In genomic region chr1:222653178-222653827, GRCh38 we compare ENCODE assay signal across 11 cellular contexts.
DNase-seq lines count a peak whose midpoint lies in the region; ATAC-seq and FAIRE-seq lines count a peak whose summit lies in the region.
"Had no signal": no experiment of that assay in that cellular context is flagged by ENCODE, and none has a peak within 500 bp of the region (broad histone marks: within the 10 kb centered on the region; RNA-seq: fewer than 3 reads in every experiment).

No MANE protein-coding gene starts in this region.

- peak overlapping the region; percentile 74 for H3K4me3 Mint-ChIP-seq in activated naive CD8-positive, alpha-beta T cell

- no peaks in the 10 kb centered on the region for H3K27me3 ChIP-seq in HAP-1 (ENCODE audit: low read depth)
- H3K27me3 ChIP-seq: gastroesophageal sphincter had no signal

- peaks cover 20% of the 10 kb centered on the region for H3K36me3 Mint-ChIP-seq in activated naive CD8-positive, alpha-beta T cell

- no peak overlapping the region for H3K4me3 ChIP-seq in HAP-1
- H3K4me3 ChIP-seq: gastroesophageal sphincter had no signal

- peak overlapping the region; percentile 86 for H3K27ac Mint-ChIP-seq in activated naive CD8-positive, alpha-beta T cell
- H3K27ac Mint-ChIP-seq: progenitor cell of endocrine pancreas had no signal

- no peaks in the 10 kb centered on the region for H3K9me3 Mint-ChIP-seq in activated naive CD8-positive, alpha-beta T cell (ENCODE audit: low read depth)

- ATAC-seq in GM21367 (IDR thresholded peaks at IDR 0.05; ENCODE audit: unreplicated experiment) (peak; percentile 56), HG03196 (IDR thresholded peaks at IDR 0.05; ENCODE audit: unreplicated experiment) (peak; percentile 66), GM19324 (IDR thresholded peaks at IDR 0.05; ENCODE audit: low FRiP score, unreplicated experiment) (no peak)
- ATAC-seq: gastroesophageal sphincter had no signal

- H3K9me3 ChIP-seq in HAP-1 = no peaks in the 10 kb centered on the region
- H3K9me3 ChIP-seq: gastroesophageal sphincter had no signal

- in situ Hi-C loops in HAP-1 (cut with MboI; ENCODE audit: low sequenced_read_pairs) = no loop called here

- H3K4me1 Mint-ChIP-seq in activated naive CD8-positive, alpha-beta T cell (ENCODE audit: low read depth) = peaks cover 60% of the 10 kb centered on the region

- DNase-seq in GM18507 (ENCODE audit: extremely low spot score, insufficient read length, low read depth) (no peak), NCI-H82 treated with DMSO at 0.1 percent for 48 hours (lab: John Stamatoyannopoulos, UW; ENCODE audit: unreplicated experiment) (no peak), HAP-1 (ENCODE audit: low spot score in 2 of 2) (no peak)
- DNase-seq in activated effector memory CD4-positive, alpha-beta T cell treated with Interleukin-2 at 50 U/mL for 16 hours = no peak
- DNase-seq: amygdala had no signal

- peak; percentile 77 for FAIRE-seq in GM18507 (lab: Jason Lieb, UNC)

- peaks cover 87% of the 10 kb centered on the region for H3K36me3 ChIP-seq in HAP-1 (replicated peaks)

- H3K4me1 ChIP-seq in HAP-1 = no peaks in the 10 kb centered on the region
- H3K4me1 ChIP-seq: gastroesophageal sphincter had no signal

- H3K27me3 Mint-ChIP-seq in activated naive CD8-positive, alpha-beta T cell = no peaks in the 10 kb centered on the region
- H3K27me3 Mint-ChIP-seq: progenitor cell of endocrine pancreas had no signal
